ENCODE assay signal across 8 cellular contexts in genomic region chr16:86509759-86510464, GRCh38. TPM values are rescaled to one million over a fixed set of nuclear protein-coding genes. Genes with fewer than 3 reads are reported as not detected.
A peak's percentile ranks its signal among the peaks of the same experiment; 100 is the strongest.
DNase-seq lines count a peak whose midpoint lies in the region; ATAC-seq and TF ChIP-seq lines count a peak whose summit lies in the region.

No MANE protein-coding gene starts in this region.

- TF ChIP-seq POLR2A in erythroblast (IDR thresholded peaks at IDR 0.05; ENCODE audit: low read length): no peak

- ATAC-seq in GM18511 (IDR thresholded peaks at IDR 0.05; ENCODE audit: unreplicated experiment): no peak
- no peak for ATAC-seq in GM21619 (IDR thresholded peaks at IDR 0.05; ENCODE audit: unreplicated experiment)
- ATAC-seq in GM18517 (IDR thresholded peaks at IDR 0.05; ENCODE audit: unreplicated experiment): no peak

- peak; percentile 34 for DNase-seq in DMS79 (lab: John Stamatoyannopoulos, UW)
- DNase-seq in NCI-H460 (ENCODE audit: extremely low read depth, low read depth): peak; percentile 23
- peak; percentile 97 for DNase-seq in fibroblast of gingiva (ENCODE audit: low read depth)
- DNase-seq in non-pigmented ciliary epithelial cell (ENCODE audit: low read depth): peak; percentile 47
- DNase-seq in erythroblast (lab: John Stamatoyannopoulos, UW): no peak

RNA-seq across cellular contexts. Expression of gene FOXF1, which starts 0.4 kb away (rescaled TPM):
- 8.2 and 8.9 TPM in 2 replicates for total RNA-seq in NCI-H460 (2014; rRNA removed; shearing (Covaris generic))
- 7.8 and 8.4 TPM in 2 replicates for polyA plus RNA-seq in NCI-H460 (2014; cell fraction: nucleus; rRNA removed)

RNA-seq across cellular contexts. Expression of gene MTHFSD, which starts 45.1 kb away (rescaled TPM):
- total RNA-seq in NCI-H460 (2014; rRNA removed; shearing (Covaris generic)): 8.5 and 12.0 TPM in 2 replicates
- polyA plus RNA-seq in NCI-H460 (2014; cell fraction: nucleus; rRNA removed): 12.7 and 26.4 TPM in 2 replicates

RNA-seq across cellular contexts. Expression of gene FOXC2, which starts 56.7 kb away (rescaled TPM):
- not detected in 2 replicates for total RNA-seq in NCI-H460 (2014; rRNA removed; shearing (Covaris generic))
- polyA plus RNA-seq in NCI-H460 (2014; cell fraction: nucleus; rRNA removed): not detected in 2 replicates

Comparison
In these comparisons a context has a peak if more than half of its experiments do, and no peak if none do; other contexts are left out.
1. DNase-seq: peak in DMS79 (single experiment), NCI-H460 (single experiment), fibroblast of gingiva (single experiment) and non-pigmented ciliary epithelial cell (single experiment); none in erythroblast (0 of 2).